ENCODE assay signal across 2 cellular contexts in genomic region chrX:108090474-108091265, GRCh38.
TF ChIP-seq lines count a peak whose summit lies in the region.

No MANE protein-coding gene starts in this region.

TF ChIP-seq in IMR-90, 13 proteins besides CTCF, POLR2A, EP300 and RAD21 (continued from another document):
- TF ChIP-seq, protein P1, sequence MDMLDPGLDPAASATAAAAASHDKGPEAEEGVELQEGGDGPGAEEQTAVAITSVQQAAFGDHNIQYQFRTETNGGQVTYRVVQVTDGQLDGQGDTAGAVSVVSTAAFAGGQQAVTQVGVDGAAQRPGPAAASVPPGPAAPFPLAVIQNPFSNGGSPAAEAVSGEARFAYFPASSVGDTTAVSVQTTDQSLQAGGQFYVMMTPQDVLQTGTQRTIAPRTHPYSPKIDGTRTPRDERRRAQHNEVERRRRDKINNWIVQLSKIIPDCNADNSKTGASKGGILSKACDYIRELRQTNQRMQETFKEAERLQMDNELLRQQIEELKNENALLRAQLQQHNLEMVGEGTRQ (IDR thresholded peaks at IDR 0.05; ENCODE audit: low read depth, low read length): no peak

TF ChIP-seq in neural cell, 6 proteins besides CTCF, POLR2A, EP300 and RAD21 (continued from another document):
- TF ChIP-seq REST (IDR thresholded peaks at IDR 0.05; ENCODE audit: borderline replicate concordance): no peak
